In the genomic region with DNA sequence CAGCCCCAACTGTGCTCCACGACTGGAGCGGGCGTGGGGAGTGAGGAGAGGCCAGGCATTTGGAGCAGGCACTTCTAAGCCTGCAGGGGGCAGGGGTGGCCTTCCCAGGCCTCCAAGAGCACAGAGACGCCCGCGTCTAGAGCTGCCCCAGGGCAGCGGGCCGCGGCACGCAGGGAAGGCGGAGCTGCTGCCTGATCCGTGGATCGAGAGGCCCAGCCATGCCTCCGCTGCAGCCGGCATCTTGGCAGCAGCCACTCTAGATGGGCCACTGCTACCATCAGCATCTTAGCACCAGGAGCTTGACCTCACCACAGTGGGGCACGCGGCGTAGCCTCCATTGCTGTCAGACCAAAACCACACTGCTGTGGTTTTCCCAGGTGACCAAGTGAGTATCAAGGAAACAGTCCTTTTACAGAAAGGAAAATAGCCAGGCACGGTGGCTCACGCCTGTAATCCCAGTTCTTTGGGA, we compare ENCODE assay signal across 8 cellular contexts. TPM values are rescaled to one million over a fixed set of nuclear protein-coding genes. Genes with fewer than 3 reads are reported as not detected.
DNase-seq lines count a peak whose midpoint lies in the region; ATAC-seq and TF ChIP-seq lines count a peak whose summit lies in the region.

No MANE protein-coding gene starts in this region.

- H3K79me1 ChIP-seq in IMR-90 (ENCODE audit: low read depth in 1 of 2, low read length in 2 of 2) = no peaks in the 10 kb centered on the region

- H3K36me3 Mint-ChIP-seq in Calu3 (ENCODE audit: insufficient read depth, unreplicated experiment) = peaks cover 14% of the 10 kb centered on the region
- no peaks in the 10 kb centered on the region for H3K36me3 Mint-ChIP-seq in activated CD4-positive, alpha-beta T cell treated with anti-CD3 and anti-CD28 coated beads, Interleukin-2, amount 10 ng/mL, durations not matched to agents 24 days and 14 days (ENCODE audit: low read depth)

- in situ Hi-C loops in IMR-90 (cut with MboI; ENCODE audit: low sequenced_read_pairs) = no loop called here

- no peak for TF ChIP-seq POLR2A in IMR-90 (IDR thresholded peaks at IDR 0.05; ENCODE audit: low read depth, low read length)
- TF ChIP-seq POLR2A in testis (IDR thresholded peaks at IDR 0.05) = no peak

- 0 out of 2 replicates have a peak overlapping the region, but pooled peaks have one; percentile 26 for H3K4me2 ChIP-seq in IMR-90 (ENCODE audit: low read depth, low read length)

- H3K18ac ChIP-seq in IMR-90 (ENCODE audit: low read depth, low read length) = no peak overlapping the region

- H3K27ac ChIP-seq in IMR-90 (ENCODE audit: insufficient read depth, low read length) (no peak overlapping the region), mucosa of rectum (ENCODE audit: low read depth in 2 of 2, low read length in 2 of 2) (peak overlapping the region; percentile 23 to 52), testis (no peak overlapping the region), coronary artery (peak overlapping the region in 1 of 2 donors; percentile 4)

- no peaks in the 10 kb centered on the region for H3K9me1 ChIP-seq in IMR-90 (ENCODE audit: insufficient read depth, low read length)

- no peak overlapping the region for H3K23ac ChIP-seq in IMR-90 (ENCODE audit: low read depth, low read length)

- CTCF ChIA-PET in Calu3 (lab: Charles Lee) = interaction anchor here (1.4 to 2.4 kb wide), 5 partner anchors 19 to 109 kb away, joined by 3 to 14 read pairs (median 7); partner anchors contain the start of gene FN3KRP
- CTCF ChIA-PET in IMR-90 (lab: Yijun Ruan, JAX) = interaction anchor here (0.5 kb wide), 1 partner anchor 176 kb away, joined by 3 read pairs; no protein-coding TSS in a partner anchor

- H3K9me3 ChIP-seq in IMR-90 (ENCODE audit: control insufficient read depth, insufficient read depth, low read length) (no peaks in the 10 kb centered on the region), mucosa of rectum (ENCODE audit: control insufficient read depth in 2 of 2, low read length in 2 of 2) (no peaks in the 10 kb centered on the region), testis (no peaks in the 10 kb centered on the region)

- no peaks in the 10 kb centered on the region for H4K20me1 ChIP-seq in IMR-90 (ENCODE audit: insufficient read depth, low read length)

- 36% methylated on average over 13 of the region's 20 CpGs; no CpG with 5 or more reads in 1 of the 2 experiments for WGBS in IMR-90 (ENCODE audit: extremely low coverage in 2 of 2, insufficient read length in 1 of 2), 2 experiments
- 51 to 81% methylated on average over 10 to 20 of the region's 20 CpGs for WGBS in testis, 2 donors

- no peaks in the 10 kb centered on the region for H3K27me3 Mint-ChIP-seq in Calu3 (ENCODE audit: unreplicated experiment)
- no peaks in the 10 kb centered on the region for H3K27me3 Mint-ChIP-seq in activated CD4-positive, alpha-beta T cell treated with anti-CD3 and anti-CD28 coated beads, Interleukin-2, amount 10 ng/mL, durations not matched to agents 24 days and 14 days

- POLR2A ChIA-PET in IMR-90 (lab: Charles Lee; ENCODE audit: unreplicated experiment) = no interaction called here

- DNase-seq in Calu3 (peak; percentile 78), IMR-90 (peak; percentile 44), epithelial cell of proximal tubule (ENCODE audit: low read depth) (no peak), testis (peak; percentile 74), coronary artery (ENCODE audit: low spot score) (no peak), NCI-H510A (lab: John Stamatoyannopoulos, UW) (no peak)
- DNase-seq in activated CD4-positive, alpha-beta T cell treated with anti-CD3 and anti-CD28 coated beads, Interleukin-2, amount 10 ng/mL, durations not matched to agents 24 days and 14 days = peak; percentile 80

- H2AFZ ChIP-seq in IMR-90 (replicated peaks; ENCODE audit: low read length, poor library complexity) = peak overlapping the region; percentile 75

- peak overlapping the region in 1 of 2 experiments; percentile 31; a peak in 1 of 4 replicates for H4K8ac ChIP-seq in IMR-90 (ENCODE audit: low read depth in 2 of 2, low read length in 2 of 2)

- peak overlapping the region; percentile 54 for H3K27ac Mint-ChIP-seq in Calu3 (ENCODE audit: unreplicated experiment)
- no peak overlapping the region for H3K27ac Mint-ChIP-seq in activated CD4-positive, alpha-beta T cell treated with anti-CD3 and anti-CD28 coated beads, Interleukin-2, amount 10 ng/mL, durations not matched to agents 24 days and 14 days

- no peaks in the 10 kb centered on the region for H3K4me1 ChIP-seq in IMR-90 (ENCODE audit: control insufficient read depth, insufficient read depth, low read length)
- peaks cover 8 to 21% of the 10 kb centered on the region in 2 donors for H3K4me1 ChIP-seq in mucosa of rectum (ENCODE audit: control insufficient read depth in 2 of 2, insufficient read depth in 2 of 2, low read length in 2 of 2)
- no peaks in the 10 kb centered on the region for H3K4me1 ChIP-seq in testis

- no peak overlapping the region for H2AK5ac ChIP-seq in IMR-90 (ENCODE audit: low read depth, low read length)

- H4K5ac ChIP-seq in IMR-90 (ENCODE audit: low read depth, low read length) = no peak overlapping the region

- no TSS peak for BruUV-seq in Calu3 (replicated peaks; lab: Mats Ljungman, UMichigan)
- BruUV-seq in IMR-90 (replicated peaks; lab: Mats Ljungman, UMichigan) = no TSS peak

- no peaks in the 10 kb centered on the region for H3K9me3 Mint-ChIP-seq in Calu3 (ENCODE audit: low read depth, unreplicated experiment)
- H3K9me3 Mint-ChIP-seq in activated CD4-positive, alpha-beta T cell treated with anti-CD3 and anti-CD28 coated beads, Interleukin-2, amount 10 ng/mL, durations not matched to agents 24 days and 14 days = no peaks in the 10 kb centered on the region

- peak; percentile 68 for TF ChIP-seq RAD21 in IMR-90 (IDR thresholded peaks at IDR 0.05; ENCODE audit: low read length)

- H3K36me3 ChIP-seq in IMR-90 (ENCODE audit: control insufficient read depth, insufficient read depth, low read length) = no peaks in the 10 kb centered on the region; the same call in 1 of the 2 replicates
- H3K36me3 ChIP-seq in mucosa of rectum (ENCODE audit: control insufficient read depth in 2 of 2, insufficient read depth in 2 of 2, low read length in 2 of 2) = peaks cover 0 to 3% of the 10 kb centered on the region in 2 donors
- no peaks in the 10 kb centered on the region for H3K36me3 ChIP-seq in testis (ENCODE audit: low read depth, missing control alignments)

- no peak overlapping the region for H2BK15ac ChIP-seq in IMR-90 (ENCODE audit: low read depth, low read length)

- H2AK9ac ChIP-seq in IMR-90 (replicated peaks; ENCODE audit: low read depth, low read length, poor library complexity) = peak overlapping the region; percentile 28

- dilution Hi-C loops in IMR-90 (cut with HindIII; ENCODE audit: low sequenced_read_pairs, unreplicated experiment) = no loop called here

- ATAC-seq in IMR-90 (ENCODE audit: low read depth) = peak; percentile 95

- peak; percentile 50 for TF ChIP-seq CTCF in Calu3 (IDR thresholded peaks at IDR 0.05; ENCODE audit: unreplicated experiment)
- peak; percentile 52 for TF ChIP-seq CTCF in IMR-90 (conservative IDR thresholded peaks at IDR 0.05; ENCODE audit: low read depth, low read length)
- peak; percentile 79 for TF ChIP-seq CTCF in epithelial cell of proximal tubule (conservative IDR thresholded peaks at IDR 0.05; ENCODE audit: low read depth, low read length)
- TF ChIP-seq CTCF in testis (IDR thresholded peaks at IDR 0.05) = peak; percentile 39 to 47 (median 42)
- no peak for TF ChIP-seq CTCF in coronary artery (IDR thresholded peaks at IDR 0.05)

- H2BK20ac ChIP-seq in IMR-90 (ENCODE audit: low read depth, low read length) = no peak overlapping the region

- H3K4me1 Mint-ChIP-seq in Calu3 (ENCODE audit: low read depth, unreplicated experiment) = peaks cover 17% of the 10 kb centered on the region
- peaks cover 4% of the 10 kb centered on the region for H3K4me1 Mint-ChIP-seq in activated CD4-positive, alpha-beta T cell treated with anti-CD3 and anti-CD28 coated beads, Interleukin-2, amount 10 ng/mL, durations not matched to agents 24 days and 14 days

- no peak overlapping the region for H3K4ac ChIP-seq in IMR-90 (ENCODE audit: low read depth, low read length)

- H3K4me3 ChIP-seq in IMR-90 (ENCODE audit: insufficient read depth, low read depth, low read length) (no peak overlapping the region), epithelial cell of proximal tubule (ENCODE audit: low read depth, low read length) (peak overlapping the region; percentile 28), mucosa of rectum (ENCODE audit: low read length in 2 of 2) (peak overlapping the region in 1 of 2 donors; percentile 31), testis (no peak overlapping the region), coronary artery (no peak overlapping the region)

- H3K9ac ChIP-seq in IMR-90 (ENCODE audit: low read depth, low read length) (peak overlapping the region; percentile 6; the same call in 1 of the 2 replicates), mucosa of rectum (ENCODE audit: low read depth in 1 of 2, low read length in 2 of 2) (peak overlapping the region; percentile 17 to 33)

- no peak overlapping the region for H3K14ac ChIP-seq in IMR-90 (replicated peaks; ENCODE audit: low read depth, low read length)

- H2BK5ac ChIP-seq in IMR-90 (ENCODE audit: low read depth, low read length, poor library complexity, severe bottlenecking) = no peak overlapping the region

- no peak overlapping the region for H4K91ac ChIP-seq in IMR-90 (ENCODE audit: insufficient read depth, low read depth, low read length)

- intact Hi-C loops in Calu3 (cut with micrococcal nuclease; ENCODE audit: unreplicated experiment) = loop anchor here (5.0 kb wide), 1 partner anchor 99 kb away; no protein-coding TSS in a partner anchor
- intact Hi-C loops in IMR-90 (cut with micrococcal nuclease) = loop anchor here (2.0 kb wide), 1 partner anchor 98 kb away; no protein-coding TSS in a partner anchor
- intact Hi-C loops in activated CD4-positive, alpha-beta T cell treated with anti-CD3 and anti-CD28 coated beads, Interleukin-2, amount 10 ng/mL, durations not matched to agents 24 days and 14 days (cut with micrococcal nuclease) = loop anchor here (1.0 kb wide), 1 partner anchor 98 kb away; no protein-coding TSS in a partner anchor
- intact Hi-C loops in testis (cut with DNase I; ENCODE audit: low total_unique reads) = no loop called here

- peak overlapping the region; percentile 53 for H3K4me3 Mint-ChIP-seq in Calu3 (ENCODE audit: low read depth, unreplicated experiment)
- peak overlapping the region; percentile 49 for H3K4me3 Mint-ChIP-seq in activated CD4-positive, alpha-beta T cell treated with anti-CD3 and anti-CD28 coated beads, Interleukin-2, amount 10 ng/mL, durations not matched to agents 24 days and 14 days

- H3K27me3 ChIP-seq in IMR-90 (ENCODE audit: control insufficient read depth, insufficient read depth, low read length) (no peaks in the 10 kb centered on the region), mucosa of rectum (ENCODE audit: control insufficient read depth in 2 of 2, insufficient read depth in 2 of 2, low read length in 2 of 2) (no peaks in the 10 kb centered on the region), testis (no peaks in the 10 kb centered on the region)

- H3K56ac ChIP-seq in IMR-90 (ENCODE audit: extremely low read depth, insufficient read depth, low read length) = no peak overlapping the region

- H2BK120ac ChIP-seq in IMR-90 (ENCODE audit: low read depth, low read length) = no peak overlapping the region

RNA-seq across cellular contexts. Expression of gene WDR45B, which starts 20.4 kb away (rescaled TPM):
- 106 and 108 TPM in 2 replicates for total RNA-seq in Calu3 (2022)
- total RNA-seq in IMR-90 (2012; rRNA removed) = 65.8 and 98.2 TPM in 2 replicates
- 99.1 and 110 TPM in 2 replicates for polyA plus RNA-seq in IMR-90 (2012; rRNA removed)
- polyA plus RNA-seq in IMR-90 (2012; cell fraction: cytosol; rRNA removed) = 56.2 and 79.8 TPM in 2 replicates
- polyA plus RNA-seq in IMR-90 (2012; cell fraction: nucleus; rRNA removed; ENCODE audit: low replicate concordance) = 92.4 and 155 TPM in 2 replicates
- total RNA-seq in activated CD4-positive, alpha-beta T cell treated with anti-CD3 and anti-CD28 coated beads, Interleukin-2, amount 10 ng/mL, durations not matched to agents 24 days and 14 days = 62.8 and 66.8 TPM in 2 replicates
- 81.3 and 94.4 TPM in 2 replicates for total RNA-seq in epithelial cell of proximal tubule
- total RNA-seq in testis = 100 to 1,000 TPM; 163 to 165 TPM
- 142 TPM for polyA plus RNA-seq in testis (ENCODE audit: insufficient read depth, low read depth, low replicate concordance)

RNA-seq across cellular contexts. Expression of gene RAB40B, which starts 29.8 kb away (rescaled TPM):
- total RNA-seq in Calu3 (2022) (20.5 and 21.9 TPM in 2 replicates), IMR-90 (2012; rRNA removed) (10.8 and 14.9 TPM in 2 replicates), epithelial cell of proximal tubule (4.1 and 7.8 TPM in 2 replicates), testis (10 to 100 TPM in 1 of 2 donors, 1 to 10 TPM in 1; 9.4 to 16.4 TPM)
- polyA plus RNA-seq in IMR-90 (2012; rRNA removed) (20.0 and 26.1 TPM in 2 replicates), testis (ENCODE audit: insufficient read depth, low read depth, low replicate concordance) (13.5 TPM)
- polyA plus RNA-seq in IMR-90 (2012; cell fraction: cytosol; rRNA removed) = 22.2 and 40.3 TPM in 2 replicates
- 16.9 and 51.7 TPM in 2 replicates for polyA plus RNA-seq in IMR-90 (2012; cell fraction: nucleus; rRNA removed; ENCODE audit: low replicate concordance)
- 4.9 and 5.4 TPM in 2 replicates for total RNA-seq in activated CD4-positive, alpha-beta T cell treated with anti-CD3 and anti-CD28 coated beads, Interleukin-2, amount 10 ng/mL, durations not matched to agents 24 days and 14 days

RNA-seq across cellular contexts. Expression of gene FN3KRP, which starts 47.8 kb away (rescaled TPM):
- total RNA-seq in Calu3 (2022) = 44.2 and 49.9 TPM in 2 replicates
- total RNA-seq in IMR-90 (2012; rRNA removed) = 18.6 and 20.6 TPM in 2 replicates
- 20.3 and 21.4 TPM in 2 replicates for polyA plus RNA-seq in IMR-90 (2012; rRNA removed)
- polyA plus RNA-seq in IMR-90 (2012; cell fraction: cytosol; rRNA removed) = 15.3 and 16.8 TPM in 2 replicates
- 19.8 and 23.1 TPM in 2 replicates for polyA plus RNA-seq in IMR-90 (2012; cell fraction: nucleus; rRNA removed; ENCODE audit: low replicate concordance)
- total RNA-seq in activated CD4-positive, alpha-beta T cell treated with anti-CD3 and anti-CD28 coated beads, Interleukin-2, amount 10 ng/mL, durations not matched to agents 24 days and 14 days = 38.7 and 43.4 TPM in 2 replicates
- total RNA-seq in epithelial cell of proximal tubule = 25.4 and 32.4 TPM in 2 replicates
- total RNA-seq in testis = 10 to 100 TPM; 26.9 to 29.3 TPM
- 30.2 TPM for polyA plus RNA-seq in testis (ENCODE audit: insufficient read depth, low read depth, low replicate concordance)

Comparison
In these comparisons a context has a peak if more than half of its experiments do, and no peak if none do; other contexts are left out.
1. DNase-seq: peak in Calu3 (single experiment), IMR-90 (single experiment), activated CD4-positive, alpha-beta T cell treated with anti-CD3 and anti-CD28 coated beads, Interleukin-2, amount 10 ng/mL, durations not matched to agents 24 days and 14 days (single experiment) and testis (single experiment); none in epithelial cell of proximal tubule (single experiment), coronary artery (single experiment) and NCI-H510A (single experiment).
2. H3K27ac ChIP-seq: peak in mucosa of rectum (2 of 2); none in IMR-90 (single experiment) and testis (0 of 2).